8 cellular contexts compared by ENCODE assay signal in the genomic region with DNA sequence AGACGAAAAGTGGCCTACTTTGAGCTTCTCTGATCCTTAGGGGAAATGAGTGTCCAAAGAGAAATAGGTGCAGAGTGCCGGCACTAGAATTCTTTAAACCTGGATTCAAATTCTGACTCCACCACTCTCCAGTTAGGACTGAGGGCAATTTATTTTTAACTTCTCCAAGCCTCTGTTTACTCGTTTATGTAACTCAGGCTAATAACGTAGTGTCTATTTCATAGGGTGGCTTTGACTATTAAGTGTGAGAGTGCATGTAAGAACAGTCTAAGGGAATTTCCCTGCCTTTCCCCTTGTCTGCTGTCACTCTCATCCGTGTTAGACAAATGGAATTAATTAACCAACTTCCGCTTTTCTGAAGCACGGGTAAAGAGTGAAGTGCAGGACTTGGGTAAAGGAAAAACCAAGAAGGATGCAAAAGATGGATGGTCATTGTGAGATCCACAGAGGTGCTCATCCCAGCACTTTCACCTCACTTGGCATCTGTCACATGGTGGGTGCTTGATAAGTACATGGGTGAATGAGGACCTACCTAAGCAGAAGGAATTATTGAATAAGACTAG. TPM values are rescaled to one million over a fixed set of nuclear protein-coding genes. Genes with fewer than 3 reads are reported as not detected.
DNase-seq lines count a peak whose midpoint lies in the region; ATAC-seq, FAIRE-seq and TF ChIP-seq lines count a peak whose summit lies in the region.

No MANE protein-coding gene starts in this region.

- H3K27ac ChIP-seq in HEK293 (ENCODE audit: extremely low read depth, low read depth, low read length), result peak overlapping the region; percentile 77
- H3K27ac ChIP-seq in Panc1 (ENCODE audit: low read length), result peak overlapping the region; percentile 100
- H3K27ac ChIP-seq in GM12878 (ENCODE audit: control insufficient read depth, insufficient read depth), result peak overlapping the region; percentile 92

- no peaks in the 10 kb centered on the region for H3K9me3 ChIP-seq in HEK293 (ENCODE audit: control insufficient read depth, insufficient read depth, low read depth, low read length)
- no peaks in the 10 kb centered on the region for H3K9me3 ChIP-seq in Panc1 (ENCODE audit: control insufficient read depth, insufficient read depth, low read depth, low read length)
- no peaks in the 10 kb centered on the region for H3K9me3 ChIP-seq in GM12878 (replicated peaks; ENCODE audit: control insufficient read depth, insufficient read depth, low read length)

- BruUV-seq in Panc1 (replicated peaks; lab: Mats Ljungman, UMichigan) (no TSS peak), GM12878 (replicated peaks; lab: Mats Ljungman, UMichigan) (no TSS peak)

- H3K36me3 ChIP-seq in HEK293 (ENCODE audit: control insufficient read depth in 2 of 2, insufficient read depth in 1 of 2, low read length in 2 of 2) (peaks cover 0 to 13% of the 10 kb centered on the region in 2 experiments; a peak in 2 of 3 replicates), Panc1 (ENCODE audit: control insufficient read depth, insufficient read depth, low read length) (peaks cover 5% of the 10 kb centered on the region), GM12878 (ENCODE audit: control insufficient read depth in 2 of 2, insufficient read depth in 2 of 2, low read length in 1 of 2) (no peaks in the 10 kb centered on the region; a peak in 1 of 4 replicates), kidney epithelial cell (ENCODE audit: control insufficient read depth, insufficient read depth, low read length) (peaks cover 1% of the 10 kb centered on the region)

- TF ChIP-seq EP300 in GM12878 (IDR thresholded peaks at IDR 0.05; ENCODE audit: borderline replicate concordance in 1 of 2, control insufficient read depth in 1 of 2, low read depth in 2 of 2, low read length in 2 of 2), result peak in 1 of 2 experiments; percentile 46; a peak in 1 of 4 replicates

- TF ChIP-seq CTCF in HEK293 (tag by site-specific recombination; IDR thresholded peaks at IDR 0.05) (no peak), Panc1 (IDR thresholded peaks at IDR 0.05) (no peak), GM12878 (IDR thresholded peaks at IDR 0.05 in 2 of 3, conservative IDR thresholded peaks at IDR 0.05 in 1 of 3; ENCODE audit: control insufficient read depth in 2 of 3, extremely low read depth in 1 of 3, insufficient read depth in 1 of 3, low read depth in 3 of 3, low read length in 3 of 3) (no peak), kidney epithelial cell (IDR thresholded peaks at IDR 0.05; ENCODE audit: insufficient read depth, low read length, poor library complexity, severe bottlenecking) (no peak)

- in situ Hi-C loops in Panc1 (cut with HindIII; ENCODE audit: low pct_unique_long_range_greater_than_20kb, low sequenced_read_pairs) (no loop called here), GM12878 (cut with MboI) (no loop called here)

- H3K79me2 ChIP-seq in GM12878 (ENCODE audit: control insufficient read depth, insufficient read depth, low read length), result peaks cover 46% of the 10 kb centered on the region

- WGBS in GM12878 (ENCODE audit: insufficient coverage, insufficient replicate concordance, low lambda C conversion rate, missing lambda C conversion rate), result 1% methylated on average over 7 of the region's 7 CpGs

- TF ChIP-seq RAD21 in GM12878 (IDR thresholded peaks at IDR 0.05; ENCODE audit: insufficient read depth, low read depth, low read length), result no peak

- intact Hi-C loops in Panc1 (cut with micrococcal nuclease; ENCODE audit: unreplicated experiment), result loop anchor here (5.0 kb wide), 1 partner anchor 215 kb away; no protein-coding TSS in a partner anchor
- intact Hi-C loops in GM12878 (cut with micrococcal nuclease; ENCODE audit: unreplicated experiment), result loop anchor here (1.0 to 10.0 kb wide), 6 partner anchors 57 to 303 kb away; partner anchors contain the start of genes ZKSCAN4, ZNF165 and ZSCAN12

- H3K4me1 ChIP-seq in HEK293 (ENCODE audit: control insufficient read depth, insufficient read depth, low read length), result peaks cover 10% of the 10 kb centered on the region; the same call in 1 of the 2 replicates
- peaks cover 36% of the 10 kb centered on the region for H3K4me1 ChIP-seq in Panc1 (ENCODE audit: control insufficient read depth, insufficient read depth, low read length)
- H3K4me1 ChIP-seq in GM12878 (ENCODE audit: control insufficient read depth, insufficient read depth, low read length), result peaks cover 20% of the 10 kb centered on the region

- CTCF ChIA-PET in HEK293 (lab: Yijun Ruan, JAX), result interaction anchor here (0.6 to 1.7 kb wide), 8 partner anchors 19 to 1966 kb away, joined by 3 to 6 read pairs (median 3); no protein-coding TSS in a partner anchor
- CTCF ChIA-PET in Panc1 (lab: Charles Lee), result interaction anchor here (1.2 kb wide), 1 partner anchor 219 kb away, joined by 3 read pairs; no protein-coding TSS in a partner anchor
- CTCF ChIA-PET in GM12878 (lab: Yijun Ruan, JAX), result interaction anchor here (1.2 to 2.3 kb wide), 5 partner anchors 13 to 218 kb away, joined by 3 to 16 read pairs (median 6); partner anchors contain the start of genes ZKSCAN4 and ZSCAN16

- POLR2A ChIA-PET in HEK293 (lab: Yijun Ruan, JAX) (interaction anchor here (0.6 to 2.5 kb wide), 8 partner anchors 8 to 565 kb away, joined by 3 to 14 read pairs (median 6); partner anchors contain the start of genes ZSCAN16 and ZSCAN31), Panc1 (lab: Charles Lee) (interaction anchor here (0.6 to 0.7 kb wide), 2 partner anchors 218 to 238 kb away, joined by 3 read pairs; no protein-coding TSS in a partner anchor), GM12878 (lab: Charles Lee) (interaction anchor here (1.0 kb wide), 2 partner anchors 15 to 33 kb away, joined by 3 to 5 read pairs; no protein-coding TSS in a partner anchor)

- SMC1A ChIA-PET in GM12878 (lab: Charles Lee; ENCODE audit: uncharacterized antibody, unreplicated experiment), result interaction anchor here (1.0 to 2.3 kb wide), 8 partner anchors 10 to 219 kb away, joined by 3 to 8 read pairs (median 4); partner anchors contain the start of gene ZKSCAN4

- FAIRE-seq in GM12878 (lab: Jason Lieb, UNC), result no peak

- DNase-seq in EL (peak; percentile 39), Panc1 (ENCODE audit: low read depth, low spot score) (no peak), GM12878 (ENCODE audit: low read depth, low spot score) (peak; percentile 62), kidney epithelial cell (ENCODE audit: low read depth) (no peak), NCI-H1436 (lab: John Stamatoyannopoulos, UW) (no peak)
- DNase-seq in stimulated activated naive CD8-positive, alpha-beta T cell treated with anti-CD3 and anti-CD28 coated beads, Interleukin-15, Interleukin-2, amounts not matched to agents 100 U/mL and 50 U/mL, for 24 hours, result peak; percentile 31

- no peak for TF ChIP-seq POLR2A in GM12878 (IDR thresholded peaks at IDR 0.05; ENCODE audit: low read depth, low read length)

- H3K4me2 ChIP-seq in GM12878 (ENCODE audit: control insufficient read depth, insufficient read depth), result peak overlapping the region; percentile 89

- RAD21 ChIA-PET in GM12878 (lab: Charles Lee; ENCODE audit: unreplicated experiment), result interaction anchor here (0.8 to 3.1 kb wide), 6 partner anchors 25 to 245 kb away, joined by 3 to 11 read pairs (median 4); partner anchors contain the start of genes ZKSCAN4, ZSCAN26 and ZSCAN31

- peak overlapping the region; percentile 97 for H3K9ac ChIP-seq in GM12878 (ENCODE audit: control insufficient read depth, insufficient read depth, low read length)

- H3K4me3 ChIP-seq in HEK293 (ENCODE audit: low read depth, low read length), result peak overlapping the region; percentile 92
- peak overlapping the region; percentile 79 to 81 for H3K4me3 ChIP-seq in Panc1 (ENCODE audit: low read depth in 2 of 2, low read length in 2 of 2)
- peak overlapping the region; percentile 88 for H3K4me3 ChIP-seq in GM12878
- H3K4me3 ChIP-seq in kidney epithelial cell (ENCODE audit: low read depth, low read length), result peak overlapping the region; percentile 70

- H4K20me1 ChIP-seq in GM12878 (ENCODE audit: control insufficient read depth, insufficient read depth), result no peaks in the 10 kb centered on the region

- H2AFZ ChIP-seq in GM12878 (ENCODE audit: control insufficient read depth, low read depth, low read length), result peak overlapping the region; percentile 91

- no peaks in the 10 kb centered on the region for H3K27me3 ChIP-seq in Panc1 (ENCODE audit: control insufficient read depth, insufficient read depth, low read length)
- no peaks in the 10 kb centered on the region for H3K27me3 ChIP-seq in GM12878 (replicated peaks in 1 of 2; ENCODE audit: control insufficient read depth in 2 of 2, insufficient read depth in 2 of 2, low read length in 1 of 2)
- no peaks in the 10 kb centered on the region for H3K27me3 ChIP-seq in kidney epithelial cell (ENCODE audit: control insufficient read depth, insufficient read depth, low read length)

- ATAC-seq in Panc1, result no peak
- peak; percentile 55 for ATAC-seq in GM12878
- peak; percentile 64 for ATAC-seq in stimulated activated naive CD8-positive, alpha-beta T cell treated with anti-CD3 and anti-CD28 coated beads, Interleukin-15, Interleukin-2, amounts not matched to agents 100 U/mL and 50 U/mL, for 24 hours
- ATAC-seq in HG03175 (IDR thresholded peaks at IDR 0.05; ENCODE audit: unreplicated experiment), result no peak

RNA-seq across cellular contexts. Expression of gene ZKSCAN8, which starts 4.1 kb away (rescaled TPM):
- total RNA-seq in Panc1 (2021; ENCODE audit: unreplicated experiment) (18.4 TPM), GM12878 (2014; rRNA removed) (8.5 and 10.1 TPM in 2 replicates), GM12878 (2014; rRNA removed; fragmentation: Illumina TruSeq; extraction: Trizol) (10.8 and 10.9 TPM in 2 replicates), GM12878 (2021) (13.2 and 16.1 TPM in 2 replicates), kidney epithelial cell (16.4 and 17.9 TPM in 2 replicates)
- polyA plus RNA-seq in Panc1 (2012; ENCODE audit: insufficient read length), result 7.4 TPM
- 64.1 and 65.1 TPM in 2 replicates for total RNA-seq in GM12878 (2013; cell fraction: nucleolus; rRNA removed)
- 6.2 TPM for polyA plus RNA-seq in GM12878 (2011; ENCODE audit: low read depth)
- polyA plus RNA-seq in GM12878 (2011; rRNA removed) (11.5 and 12.1 TPM in 2 replicates), GM12878 (2014; fragmentation: Illumina TruSeq; extraction: Trizol) (17.9 and 23.2 TPM in 2 replicates), GM12878 (2014; fragmentation: Nextera tagmentation; extraction: Ambion mirVana) (1 to 10 TPM; 1.0 to 1.5 TPM), GM12878 (2014; rRNA removed) (8.3 and 9.0 TPM in 2 replicates), GM12878 (2016; fragmentation: Nextera tagmentation; extraction: Ambion mirVana) (1 to 10 TPM; 5.6 to 5.8 TPM)
- polyA plus RNA-seq in GM12878 (2011; cell fraction: cytosol; rRNA removed), result 6.7 and 11.2 TPM in 2 replicates
- polyA plus RNA-seq in GM12878 (2011; cell fraction: nucleus; rRNA removed), result 33.7 and 34.6 TPM in 2 replicates
- polyA plus RNA-seq in GM12878 (2012), result 8.7 and 8.9 TPM in 2 replicates
- polyA minus RNA-seq in GM12878 (2011; rRNA and poly(A)+ RNA removed), result 16.6 and 21.7 TPM in 2 replicates
- polyA minus RNA-seq in GM12878 (2011; cell fraction: cytosol; rRNA and poly(A)+ RNA removed), result 6.4 and 9.0 TPM in 2 replicates
- 14.3 and 16.2 TPM in 2 replicates for polyA minus RNA-seq in GM12878 (2011; cell fraction: nucleus; rRNA and poly(A)+ RNA removed)

RNA-seq across cellular contexts. Expression of gene ZSCAN16, which starts 13.1 kb away (rescaled TPM):
- total RNA-seq in Panc1 (2021; ENCODE audit: unreplicated experiment), result 5.3 TPM
- polyA plus RNA-seq in Panc1 (2012; ENCODE audit: insufficient read length), result 3.1 TPM
- total RNA-seq in GM12878 (2013; cell fraction: nucleolus; rRNA removed), result 3.0 and 5.8 TPM in 2 replicates
- total RNA-seq in GM12878 (2014; rRNA removed), result 6.1 and 9.5 TPM in 2 replicates
- 10.7 and 11.2 TPM in 2 replicates for total RNA-seq in GM12878 (2014; rRNA removed; fragmentation: Illumina TruSeq; extraction: Trizol)
- 6.6 and 7.1 TPM in 2 replicates for total RNA-seq in GM12878 (2021)
- 3.4 TPM for polyA plus RNA-seq in GM12878 (2011; ENCODE audit: low read depth)
- polyA plus RNA-seq in GM12878 (2011; rRNA removed), result 4.6 and 5.2 TPM in 2 replicates
- polyA plus RNA-seq in GM12878 (2011; cell fraction: cytosol; rRNA removed), result 2.3 and 3.5 TPM in 2 replicates
- 3.6 and 5.0 TPM in 2 replicates for polyA plus RNA-seq in GM12878 (2011; cell fraction: nucleus; rRNA removed)
- 5.1 and 5.3 TPM in 2 replicates for polyA plus RNA-seq in GM12878 (2012)
- polyA plus RNA-seq in GM12878 (2014; fragmentation: Illumina TruSeq; extraction: Trizol), result 10.1 and 12.7 TPM in 2 replicates
- polyA plus RNA-seq in GM12878 (2014; fragmentation: Nextera tagmentation; extraction: Ambion mirVana), result 10 to 100 TPM; 10.5 to 13.8 TPM
- 8.3 and 10.1 TPM in 2 replicates for polyA plus RNA-seq in GM12878 (2014; rRNA removed)
- 10 to 100 TPM; 10.7 to 11.2 TPM for polyA plus RNA-seq in GM12878 (2016; fragmentation: Nextera tagmentation; extraction: Ambion mirVana)
- polyA minus RNA-seq in GM12878 (2011; rRNA and poly(A)+ RNA removed), result 4.3 and 5.2 TPM in 2 replicates
- polyA minus RNA-seq in GM12878 (2011; cell fraction: cytosol; rRNA and poly(A)+ RNA removed), result 0.73 and 1.2 TPM in 2 replicates
- 5.3 and 5.6 TPM in 2 replicates for polyA minus RNA-seq in GM12878 (2011; cell fraction: nucleus; rRNA and poly(A)+ RNA removed)
- 6.4 and 10.5 TPM in 2 replicates for total RNA-seq in kidney epithelial cell

RNA-seq across cellular contexts. Expression of gene ZNF165, which starts 57.2 kb away (rescaled TPM):
- total RNA-seq in Panc1 (2021; ENCODE audit: unreplicated experiment), result 4.2 TPM
- polyA plus RNA-seq in Panc1 (2012; ENCODE audit: insufficient read length), result 1.2 TPM
- 5.4 and 5.5 TPM in 2 replicates for total RNA-seq in GM12878 (2013; cell fraction: nucleolus; rRNA removed)
- total RNA-seq in GM12878 (2014; rRNA removed), result 1.9 and 2.3 TPM in 2 replicates
- 3.2 and 3.3 TPM in 2 replicates for total RNA-seq in GM12878 (2014; rRNA removed; fragmentation: Illumina TruSeq; extraction: Trizol)
- total RNA-seq in GM12878 (2021), result 2.5 and 2.6 TPM in 2 replicates
- polyA plus RNA-seq in GM12878 (2011; ENCODE audit: low read depth), result 1.5 TPM
- polyA plus RNA-seq in GM12878 (2011; rRNA removed), result 1.1 and 1.5 TPM in 2 replicates
- 0.69 and 0.72 TPM in 2 replicates for polyA plus RNA-seq in GM12878 (2011; cell fraction: cytosol; rRNA removed)
- 0.83 and 0.97 TPM in 2 replicates for polyA plus RNA-seq in GM12878 (2011; cell fraction: nucleus; rRNA removed)
- 1.7 TPM in 2 replicates for polyA plus RNA-seq in GM12878 (2012)
- 2.1 and 2.8 TPM in 2 replicates for polyA plus RNA-seq in GM12878 (2014; fragmentation: Illumina TruSeq; extraction: Trizol)
- 1 to 10 TPM; 3.6 to 4.5 TPM for polyA plus RNA-seq in GM12878 (2014; fragmentation: Nextera tagmentation; extraction: Ambion mirVana)
- 1.4 and 1.7 TPM in 2 replicates for polyA plus RNA-seq in GM12878 (2014; rRNA removed)
- 1 to 10 TPM; 4.2 to 5.0 TPM for polyA plus RNA-seq in GM12878 (2016; fragmentation: Nextera tagmentation; extraction: Ambion mirVana)
- 1.2 and 2.4 TPM in 2 replicates for polyA minus RNA-seq in GM12878 (2011; rRNA and poly(A)+ RNA removed)
- 0.42 and 0.67 TPM in 2 replicates for polyA minus RNA-seq in GM12878 (2011; cell fraction: cytosol; rRNA and poly(A)+ RNA removed)
- 1.7 and 2.1 TPM in 2 replicates for polyA minus RNA-seq in GM12878 (2011; cell fraction: nucleus; rRNA and poly(A)+ RNA removed)
- 15.4 and 16.8 TPM in 2 replicates for total RNA-seq in kidney epithelial cell

Comparison
In these comparisons a context has a peak if more than half of its experiments do, and no peak if none do; other contexts are left out.
1. DNase-seq: peak in EL (single experiment), GM12878 (single experiment) and stimulated activated naive CD8-positive, alpha-beta T cell treated with anti-CD3 and anti-CD28 coated beads, Interleukin-15, Interleukin-2, amounts not matched to agents 100 U/mL and 50 U/mL, for 24 hours (single experiment); none in Panc1 (single experiment), kidney epithelial cell (single experiment) and NCI-H1436 (single experiment).
2. ATAC-seq: peak in GM12878 (single experiment) and stimulated activated naive CD8-positive, alpha-beta T cell treated with anti-CD3 and anti-CD28 coated beads, Interleukin-15, Interleukin-2, amounts not matched to agents 100 U/mL and 50 U/mL, for 24 hours (single experiment); none in Panc1 (single experiment) and HG03175 (single experiment).
3. Peak in every context shown above with its lines, with median percentiles within 50 percentile points of each other: H3K27ac ChIP-seq and H3K4me3 ChIP-seq.